13 cellular contexts compared by ENCODE assay signal in the genomic region with DNA sequence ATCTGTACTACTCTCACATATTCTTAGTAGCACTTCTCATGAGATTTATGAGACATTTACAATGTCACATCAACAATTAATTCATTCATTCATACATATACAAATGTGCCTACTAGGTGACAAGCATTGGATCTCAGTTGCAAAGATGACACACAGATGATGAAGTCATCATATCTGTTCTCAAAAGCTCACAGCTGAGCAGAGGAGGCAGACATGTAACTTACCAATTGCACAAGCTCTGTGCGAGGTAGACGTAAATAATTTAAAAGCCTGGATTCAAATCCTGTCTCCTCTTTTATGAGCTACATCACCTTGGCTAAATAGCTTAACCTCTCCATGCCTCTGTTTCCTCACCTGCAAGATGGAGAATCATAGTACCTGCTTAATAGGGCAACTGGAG.
A peak's percentile ranks its signal among the peaks of the same experiment; 100 is the strongest.
DNase-seq lines count a peak whose midpoint lies in the region; ATAC-seq and TF ChIP-seq lines count a peak whose summit lies in the region.
"Had no signal": no experiment of that assay in that cellular context is flagged by ENCODE, and none has a peak within 500 bp of the region (broad histone marks: within the 10 kb centered on the region; RNA-seq: fewer than 3 reads in every experiment).

No MANE protein-coding gene starts in this region.

- no peak for TF ChIP-seq POLR2A in right lobe of liver (IDR thresholded peaks at IDR 0.05)
- no peak for TF ChIP-seq POLR2A in tibial nerve (IDR thresholded peaks at IDR 0.05)

- peak overlapping the region; percentile 61 for H3K27ac Mint-ChIP-seq in Caco-2 (ENCODE audit: unreplicated experiment)
- peak overlapping the region in 3 of 5 experiments; percentile 93 to 96 (median 96) for H3K27ac Mint-ChIP-seq in brain
- H3K27ac Mint-ChIP-seq in stimulated activated memory B cell treated with anti-CD40 and anti-IgM and Interleukin-4, amounts not matched to agents 10 μg/mL and 1 μg/mL and 100 μg/mL, for 72 hours: no peak overlapping the region
- no peak overlapping the region for H3K27ac Mint-ChIP-seq in CD14-positive monocyte

- DNase-seq in Caco-2 (no peak), right lobe of liver (no peak), tibial nerve (ENCODE audit: low spot score in 2 of 2) (no peak), CD14-positive monocyte (ENCODE audit: low spot score) (no peak)
- DNase-seq in stimulated activated CD4-positive, alpha-beta T cell treated with anti-CD3 and anti-CD28 coated beads, Interleukin-4, amount 100 ng/mL, for 1 hour: no peak
- DNase-seq: DMS79; effector memory CD8-positive, alpha-beta T cell; SHP77 had no signal

- H3K4me3 Mint-ChIP-seq in Caco-2 (ENCODE audit: unreplicated experiment) (no peak overlapping the region), brain (no peak overlapping the region), CD14-positive monocyte (no peak overlapping the region)
- no peak overlapping the region for H3K4me3 Mint-ChIP-seq in stimulated activated memory B cell treated with anti-CD40 and anti-IgM and Interleukin-4, amounts not matched to agents 10 μg/mL and 1 μg/mL and 100 μg/mL, for 72 hours
- H3K4me3 Mint-ChIP-seq: effector memory CD8-positive, alpha-beta T cell had no signal

- H3K36me3 ChIP-seq in Caco-2 (ENCODE audit: control insufficient read depth, insufficient read depth, low read length) (no peaks in the 10 kb centered on the region), HEK293 (ENCODE audit: control insufficient read depth in 2 of 2, insufficient read depth in 1 of 2, low read length in 2 of 2) (no peaks in the 10 kb centered on the region), right lobe of liver (no peaks in the 10 kb centered on the region), tibial nerve (no peaks in the 10 kb centered on the region)

- H3K27me3 Mint-ChIP-seq in Caco-2 (ENCODE audit: insufficient read depth, unreplicated experiment) (no peaks in the 10 kb centered on the region), brain (no peaks in the 10 kb centered on the region), CD14-positive monocyte (ENCODE audit: low read depth in 3 of 3) (no peaks in the 10 kb centered on the region)
- no peaks in the 10 kb centered on the region for H3K27me3 Mint-ChIP-seq in stimulated activated memory B cell treated with anti-CD40 and anti-IgM and Interleukin-4, amounts not matched to agents 10 μg/mL and 1 μg/mL and 100 μg/mL, for 72 hours
- H3K27me3 Mint-ChIP-seq: effector memory CD8-positive, alpha-beta T cell had no signal

- H3K4me1 Mint-ChIP-seq in Caco-2 (ENCODE audit: low read depth, unreplicated experiment) (peaks cover 46% of the 10 kb centered on the region), brain (peaks cover 65% of the 10 kb centered on the region), CD14-positive monocyte (peaks cover 15% of the 10 kb centered on the region)
- no peaks in the 10 kb centered on the region for H3K4me1 Mint-ChIP-seq in stimulated activated memory B cell treated with anti-CD40 and anti-IgM and Interleukin-4, amounts not matched to agents 10 μg/mL and 1 μg/mL and 100 μg/mL, for 72 hours

- no peak overlapping the region for H3K27ac ChIP-seq in HEK293 (ENCODE audit: extremely low read depth, low read depth, low read length)
- peak overlapping the region in 2 of 3 donors; percentile 33 to 35 for H3K27ac ChIP-seq in right lobe of liver
- H3K27ac ChIP-seq in tibial nerve: peak overlapping the region in 1 of 4 donors; percentile 82
- H3K27ac ChIP-seq: BLaER1 treated with 17β-estradiol and CSF1 and Interleukin-3, amounts not matched to agents 10 nM and 100 nM; parathyroid adenoma had no signal

- no peak for ATAC-seq in right lobe of liver
- ATAC-seq in stimulated activated memory B cell treated with anti-CD40 and anti-IgM and Interleukin-4, amounts not matched to agents 10 μg/mL and 1 μg/mL and 100 μg/mL, for 72 hours: no peak
- ATAC-seq: effector memory CD8-positive, alpha-beta T cell had no signal

- H3K36me3 Mint-ChIP-seq in Caco-2 (ENCODE audit: insufficient read depth, unreplicated experiment) (peaks cover 60% of the 10 kb centered on the region), brain (peaks cover 16% of the 10 kb centered on the region), CD14-positive monocyte (no peaks in the 10 kb centered on the region)
- no peaks in the 10 kb centered on the region for H3K36me3 Mint-ChIP-seq in stimulated activated memory B cell treated with anti-CD40 and anti-IgM and Interleukin-4, amounts not matched to agents 10 μg/mL and 1 μg/mL and 100 μg/mL, for 72 hours

- H3K27me3 ChIP-seq in Caco-2 (replicated peaks; ENCODE audit: control insufficient read depth, insufficient read depth, low read length) (no peaks in the 10 kb centered on the region), right lobe of liver (no peaks in the 10 kb centered on the region), tibial nerve (no peaks in the 10 kb centered on the region)

- intact Hi-C loops in Caco-2 (cut with micrococcal nuclease; ENCODE audit: unreplicated experiment) (loop anchor here (5.0 kb wide), 2 partner anchors 508 to 533 kb away; a partner anchor contains a TSS), right lobe of liver (cut with DNase I) (loop anchor here in 1 of 2 donors (10.0 kb wide), 1 partner anchor 135 kb away; a partner anchor contains a TSS), CD14-positive monocyte (cut with micrococcal nuclease) (loop anchor here (10.0 kb wide), 1 partner anchor 355 kb away; no protein-coding TSS in a partner anchor)

- TF ChIP-seq CTCF in Caco-2 (IDR thresholded peaks at IDR 0.05; ENCODE audit: insufficient read depth in 1 of 2, low read depth in 1 of 2, low read length in 1 of 2, severe bottlenecking in 1 of 2, unreplicated experiment in 1 of 2) (no peak), HEK293 (tag by site-specific recombination; IDR thresholded peaks at IDR 0.05) (no peak), brain (conservative IDR thresholded peaks at IDR 0.05) (no peak), right lobe of liver (IDR thresholded peaks at IDR 0.05) (no peak), tibial nerve (IDR thresholded peaks at IDR 0.05) (no peak), CD14-positive monocyte (IDR thresholded peaks at IDR 0.05) (no peak)

- CTCF ChIA-PET in Caco-2 (lab: Charles Lee): no interaction called here
- CTCF ChIA-PET in HEK293 (lab: Yijun Ruan, JAX): interaction anchor here (0.6 to 1.1 kb wide), 4 partner anchors 67 to 669 kb away, joined by 3 to 4 read pairs (median 3); no protein-coding TSS in a partner anchor

- H3K9me3 Mint-ChIP-seq in Caco-2 (ENCODE audit: unreplicated experiment) (peaks cover 6% of the 10 kb centered on the region), brain (no peaks in the 10 kb centered on the region), CD14-positive monocyte (peaks cover 0 to 4% (median 0%) of the 10 kb centered on the region in 7 donors)
- no peaks in the 10 kb centered on the region for H3K9me3 Mint-ChIP-seq in stimulated activated memory B cell treated with anti-CD40 and anti-IgM and Interleukin-4, amounts not matched to agents 10 μg/mL and 1 μg/mL and 100 μg/mL, for 72 hours
- H3K9me3 Mint-ChIP-seq: effector memory CD8-positive, alpha-beta T cell had no signal

- H3K4me1 ChIP-seq in Caco-2: peaks cover 51% of the 10 kb centered on the region
- peaks cover 3% of the 10 kb centered on the region; the same call in 1 of the 2 replicates for H3K4me1 ChIP-seq in HEK293 (ENCODE audit: control insufficient read depth, insufficient read depth, low read length)
- peaks cover 0 to 35% (median 5%) of the 10 kb centered on the region in 4 donors for H3K4me1 ChIP-seq in right lobe of liver
- peaks cover 0 to 41% (median 10%) of the 10 kb centered on the region in 4 donors for H3K4me1 ChIP-seq in tibial nerve

- H3K9me3 ChIP-seq in Caco-2: no peaks in the 10 kb centered on the region; the same call in 1 of the 2 replicates
- H3K9me3 ChIP-seq in HEK293 (ENCODE audit: control insufficient read depth, insufficient read depth, low read depth, low read length): no peaks in the 10 kb centered on the region
- H3K9me3 ChIP-seq in right lobe of liver: no peaks in the 10 kb centered on the region
- no peaks in the 10 kb centered on the region for H3K9me3 ChIP-seq in tibial nerve

- no peak for TF ChIP-seq EP300 in tibial nerve (IDR thresholded peaks at IDR 0.05)

- no peak overlapping the region for H3K4me3 ChIP-seq in Caco-2 (ENCODE audit: low read depth, low read length)
- no peak overlapping the region for H3K4me3 ChIP-seq in HEK293 (ENCODE audit: low read depth, low read length)
- H3K4me3 ChIP-seq in right lobe of liver: no peak overlapping the region
- no peak overlapping the region for H3K4me3 ChIP-seq in tibial nerve
- H3K4me3 ChIP-seq: BLaER1 treated with 17β-estradiol and CSF1 and Interleukin-3, amounts not matched to agents 10 nM and 100 nM had no signal

- POLR2A ChIA-PET in Caco-2 (lab: Charles Lee): no interaction called here
- POLR2A ChIA-PET in HEK293 (lab: Yijun Ruan, JAX): no interaction called here

- WGBS in right lobe of liver (ENCODE audit: insufficient coverage, low coverage, low lambda C conversion rate, missing lambda C conversion rate): 72% methylated on average over 2 of the region's 2 CpGs
- WGBS in tibial nerve, 2 donors: 94 to 96% methylated on average over 2 of the region's 2 CpGs

- BruUV-seq in Caco-2 (replicated peaks; lab: Mats Ljungman, UMichigan): no TSS peak

TF ChIP-seq in HEK293, 187 proteins besides CTCF, POLR2A, EP300 and RAD21 (continues in another document):
- no peak for TF ChIP-seq ZNF211 (tag by site-specific recombination; IDR thresholded peaks at IDR 0.05; ENCODE audit: low read depth)
- TF ChIP-seq, protein P1, sequence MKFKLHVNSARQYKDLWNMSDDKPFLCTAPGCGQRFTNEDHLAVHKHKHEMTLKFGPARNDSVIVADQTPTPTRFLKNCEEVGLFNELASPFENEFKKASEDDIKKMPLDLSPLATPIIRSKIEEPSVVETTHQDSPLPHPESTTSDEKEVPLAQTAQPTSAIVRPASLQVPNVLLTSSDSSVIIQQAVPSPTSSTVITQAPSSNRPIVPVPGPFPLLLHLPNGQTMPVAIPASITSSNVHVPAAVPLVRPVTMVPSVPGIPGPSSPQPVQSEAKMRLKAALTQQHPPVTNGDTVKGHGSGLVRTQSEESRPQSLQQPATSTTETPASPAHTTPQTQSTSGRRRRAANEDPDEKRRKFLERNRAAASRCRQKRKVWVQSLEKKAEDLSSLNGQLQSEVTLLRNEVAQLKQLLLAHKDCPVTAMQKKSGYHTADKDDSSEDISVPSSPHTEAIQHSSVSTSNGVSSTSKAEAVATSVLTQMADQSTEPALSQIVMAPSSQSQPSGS (tag by site-specific recombination; IDR thresholded peaks at IDR 0.05; ENCODE audit: low read depth): peak; percentile 39; the same call in 1 of the 2 replicates

Comparison
In these comparisons a context has a peak if more than half of its experiments do, and no peak if none do; other contexts are left out.
1. H3K27ac Mint-ChIP-seq: peak in Caco-2 (single experiment) and brain (3 of 5); none in stimulated activated memory B cell treated with anti-CD40 and anti-IgM and Interleukin-4, amounts not matched to agents 10 μg/mL and 1 μg/mL and 100 μg/mL, for 72 hours (single experiment) and CD14-positive monocyte (0 of 7).